Comparison of ENCODE assay signal across 14 cellular contexts in genomic region chr1:188937965-188938551, GRCh38.
A peak's percentile ranks its signal among the peaks of the same experiment; 100 is the strongest.
DNase-seq lines count a peak whose midpoint lies in the region; ATAC-seq and TF ChIP-seq lines count a peak whose summit lies in the region.
"Had no signal": no experiment of that assay in that cellular context is flagged by ENCODE, and none has a peak within 500 bp of the region (broad histone marks: within the 10 kb centered on the region; RNA-seq: fewer than 3 reads in every experiment).

No MANE protein-coding gene starts in this region.

- BruUV-seq in PC-3 (replicated peaks; lab: Mats Ljungman, UMichigan), result no TSS peak

- no peak overlapping the region for H3K27ac ChIP-seq in cardiac muscle cell
- no peak overlapping the region for H3K27ac ChIP-seq in PC-3 (ENCODE audit: low read length)
- no peak overlapping the region for H3K27ac ChIP-seq in endodermal cell (ENCODE audit: low read depth, low read length)
- H3K27ac ChIP-seq: HL-60 had no signal

- POLR2A ChIA-PET in PC-3 (lab: Charles Lee; ENCODE audit: unreplicated experiment), result no interaction called here

- no peaks in the 10 kb centered on the region for H3K9me2 ChIP-seq in PC-3 (replicated peaks; ENCODE audit: low read length)

- 48 to 50% methylated on average over 3 to 4 of the region's 4 CpGs for WGBS in endodermal cell (ENCODE audit: insufficient coverage in 1 of 2, insufficient read length in 1 of 2), 2 experiments

- H3K4me2 ChIP-seq in PC-3 (ENCODE audit: low read length), result 0 out of 2 replicates have a peak overlapping the region, but pooled peaks have one; percentile 13

- no peaks in the 10 kb centered on the region for H3K36me3 ChIP-seq in cardiac muscle cell
- H3K36me3 ChIP-seq in PC-3 (ENCODE audit: low read depth, low read length), result no peaks in the 10 kb centered on the region
- H3K36me3 ChIP-seq in endodermal cell (ENCODE audit: control insufficient read depth, insufficient read depth, low read length), result no peaks in the 10 kb centered on the region

- CTCF ChIA-PET in PC-3 (lab: Charles Lee), result no interaction called here

- no peaks in the 10 kb centered on the region for H3K27me3 Mint-ChIP-seq in endodermal cell (ENCODE audit: insufficient read depth)
- H3K27me3 Mint-ChIP-seq: activated naive CD8-positive, alpha-beta T cell treated with anti-CD3 and anti-CD28 coated beads for 36 hours; CD4-positive, alpha-beta T cell; naive thymus-derived CD4-positive, alpha-beta T cell had no signal

- H3K27ac Mint-ChIP-seq in endodermal cell, result no peak overlapping the region
- H3K27ac Mint-ChIP-seq: activated naive CD8-positive, alpha-beta T cell treated with anti-CD3 and anti-CD28 coated beads for 36 hours; CD4-positive, alpha-beta T cell; naive thymus-derived CD4-positive, alpha-beta T cell had no signal

- H2AFZ ChIP-seq in PC-3 (ENCODE audit: low read length), result no peak overlapping the region; the same call in 1 of the 2 replicates

- H3K9me3 ChIP-seq in cardiac muscle cell (ENCODE audit: low read depth) (no peaks in the 10 kb centered on the region), PC-3 (ENCODE audit: low read length) (no peaks in the 10 kb centered on the region), endodermal cell (ENCODE audit: control insufficient read depth, low read length) (no peaks in the 10 kb centered on the region)

- no peaks in the 10 kb centered on the region for H3K4me1 ChIP-seq in cardiac muscle cell (ENCODE audit: low read depth)
- H3K4me1 ChIP-seq in PC-3 (ENCODE audit: insufficient read depth, low read length), result no peaks in the 10 kb centered on the region
- H3K4me1 ChIP-seq in endodermal cell (ENCODE audit: control insufficient read depth, insufficient read depth, low read length), result no peaks in the 10 kb centered on the region

- H3K4me1 Mint-ChIP-seq in endodermal cell, result peaks cover 17% of the 10 kb centered on the region
- H3K4me1 Mint-ChIP-seq: activated naive CD8-positive, alpha-beta T cell treated with anti-CD3 and anti-CD28 coated beads for 36 hours; naive thymus-derived CD4-positive, alpha-beta T cell had no signal

- peak; percentile 31 for TF ChIP-seq CTCF in cardiac muscle cell (IDR thresholded peaks at IDR 0.05; ENCODE audit: low read depth, low read length)
- peak; percentile 65 for TF ChIP-seq CTCF in PC-3 (conservative IDR thresholded peaks at IDR 0.05; ENCODE audit: low read depth, low read length)
- TF ChIP-seq CTCF in endodermal cell (conservative IDR thresholded peaks at IDR 0.05), result peak; percentile 73

- no peak overlapping the region for H3K4me3 Mint-ChIP-seq in endodermal cell
- H3K4me3 Mint-ChIP-seq: activated naive CD8-positive, alpha-beta T cell treated with anti-CD3 and anti-CD28 coated beads for 36 hours; CD4-positive, alpha-beta T cell; naive thymus-derived CD4-positive, alpha-beta T cell had no signal

- intact Hi-C loops in left ventricle myocardium superior (cut with micrococcal nuclease) (no loop called here), PC-3 (cut with micrococcal nuclease) (loop anchor here (1.0 to 10.0 kb wide), 2 partner anchors 156 to 473 kb away; no protein-coding TSS in a partner anchor)

- ATAC-seq in left ventricle myocardium superior (no peak), PC-3 (peak; percentile 38), GM18868 (IDR thresholded peaks at IDR 0.05; ENCODE audit: unreplicated experiment) (no peak), GM18502 (IDR thresholded peaks at IDR 0.05; ENCODE audit: poor library complexity, unreplicated experiment) (no peak), GM21528 (IDR thresholded peaks at IDR 0.05; ENCODE audit: low FRiP score, unreplicated experiment) (no peak)
- ATAC-seq: naive thymus-derived CD4-positive, alpha-beta T cell had no signal

- no peak overlapping the region for H3K9ac ChIP-seq in PC-3 (ENCODE audit: low read length)
- H3K9ac ChIP-seq in endodermal cell (ENCODE audit: extremely low read depth, low read length, poor library complexity, severe bottlenecking), result no peak overlapping the region

- H3K4me3 ChIP-seq in cardiac muscle cell (no peak overlapping the region), PC-3 (ENCODE audit: low read length) (no peak overlapping the region), endodermal cell (ENCODE audit: low read length) (no peak overlapping the region)

- H3K27me3 ChIP-seq in cardiac muscle cell (no peaks in the 10 kb centered on the region), PC-3 (ENCODE audit: low read length) (no peaks in the 10 kb centered on the region), endodermal cell (ENCODE audit: control insufficient read depth, insufficient read depth, low read length, poor library complexity, severe bottlenecking) (no peaks in the 10 kb centered on the region)

- H3F3A ChIP-seq in PC-3 (ENCODE audit: low read length, unreplicated experiment), result no peaks in the 10 kb centered on the region

- H3K36me3 Mint-ChIP-seq in endodermal cell (ENCODE audit: low read depth), result no peaks in the 10 kb centered on the region
- H3K36me3 Mint-ChIP-seq: activated naive CD8-positive, alpha-beta T cell treated with anti-CD3 and anti-CD28 coated beads for 36 hours; naive thymus-derived CD4-positive, alpha-beta T cell had no signal

- DNase-seq in cardiac muscle cell (ENCODE audit: low read depth in 1 of 2, low spot score in 1 of 2), result peak; percentile 3 to 7
- no peak for DNase-seq in left ventricle myocardium superior
- DNase-seq in PC-3, result peak; percentile 16
- DNase-seq in endodermal cell, result peak; percentile 55
- no peak for DNase-seq in AG08396 (ENCODE audit: low spot score)
- DNase-seq: activated naive CD8-positive, alpha-beta T cell treated with anti-CD3 and anti-CD28 coated beads for 36 hours; CD4-positive, alpha-beta T cell; naive thymus-derived CD4-positive, alpha-beta T cell; NCI-H2029; stimulated activated naive CD4-positive, alpha-beta T cell treated with Interleukin-2 at 50 U/mL for 16 hours had no signal

- H3K9me3 Mint-ChIP-seq in endodermal cell, result no peaks in the 10 kb centered on the region
- H3K9me3 Mint-ChIP-seq: CD4-positive, alpha-beta T cell had no signal

- H3K79me2 ChIP-seq in PC-3 (ENCODE audit: low read length), result no peaks in the 10 kb centered on the region

- no peaks in the 10 kb centered on the region for H4K20me1 ChIP-seq in PC-3 (ENCODE audit: low read length)

Comparison
In these comparisons a context has a peak if more than half of its experiments do, and no peak if none do; other contexts are left out.
1. DNase-seq: peak in cardiac muscle cell (2 of 2), PC-3 (single experiment) and endodermal cell (single experiment); none in left ventricle myocardium superior (single experiment) and AG08396 (single experiment).
2. Peak in every context shown above with its lines, with median percentiles within 50 percentile points of each other: CTCF ChIP-seq.